32 cellular contexts compared by ENCODE assay signal in the genomic region with DNA sequence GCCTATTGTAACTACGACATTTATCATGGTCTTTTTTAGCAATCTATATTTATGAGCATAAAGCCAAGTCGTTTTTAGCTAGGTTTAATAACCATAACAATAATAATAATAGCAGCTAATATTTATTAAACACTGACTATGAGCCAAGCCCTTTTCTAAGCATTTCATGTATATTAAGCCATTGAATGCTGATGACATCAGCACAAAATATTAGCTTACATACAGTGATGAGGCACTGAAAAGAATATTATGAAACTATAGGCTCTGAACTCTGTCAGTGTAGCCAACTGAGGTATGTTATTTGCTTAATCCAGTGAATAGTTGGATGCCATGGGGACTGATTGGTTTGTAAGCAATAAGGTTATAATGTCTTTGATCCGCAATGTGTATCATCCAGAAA.
DNase-seq lines count a peak whose midpoint lies in the region; ATAC-seq, FAIRE-seq and TF ChIP-seq lines count a peak whose summit lies in the region.
"Had no signal": no experiment of that assay in that cellular context is flagged by ENCODE, and none has a peak within 500 bp of the region (broad histone marks: within the 10 kb centered on the region; RNA-seq: fewer than 3 reads in every experiment).

No MANE protein-coding gene starts in this region.

- no peaks in the 10 kb centered on the region for H3K9me3 ChIP-seq in HepG2 (ENCODE audit: low read length)
- H3K9me3 ChIP-seq in right lobe of liver, result no peaks in the 10 kb centered on the region
- H3K9me3 ChIP-seq in A549, result no peaks in the 10 kb centered on the region
- H3K9me3 ChIP-seq in IMR-90 (ENCODE audit: control insufficient read depth, insufficient read depth, low read length), result no peaks in the 10 kb centered on the region
- H3K9me3 ChIP-seq: BLaER1, Caco-2 had no signal

- H2AK9ac ChIP-seq in IMR-90 (replicated peaks; ENCODE audit: low read depth, low read length, poor library complexity), result no peak overlapping the region

- TF ChIP-seq RAD21 in HepG2 (CRISPR knock-in tag; IDR thresholded peaks at IDR 0.05), result no peak
- no peak for TF ChIP-seq RAD21 in A549 (conservative IDR thresholded peaks at IDR 0.05 in 1 of 2, IDR thresholded peaks at IDR 0.05 in 1 of 2)
- no peak for TF ChIP-seq RAD21 in IMR-90 (IDR thresholded peaks at IDR 0.05; ENCODE audit: low read length)

- no peaks in the 10 kb centered on the region for H3K4me1 ChIP-seq in HepG2 (ENCODE audit: insufficient read depth, low read length)
- H3K4me1 ChIP-seq in right lobe of liver, result no peaks in the 10 kb centered on the region
- no peaks in the 10 kb centered on the region for H3K4me1 ChIP-seq in A549
- no peaks in the 10 kb centered on the region for H3K4me1 ChIP-seq in IMR-90 (ENCODE audit: control insufficient read depth, insufficient read depth, low read length)
- H3K4me1 ChIP-seq: BE2C; BLaER1; BLaER1 treated with 17β-estradiol and CSF1 and Interleukin-3, amounts not matched to agents 10 nM and 100 nM; Caco-2 had no signal

- H4K91ac ChIP-seq in IMR-90 (ENCODE audit: insufficient read depth, low read depth, low read length), result no peak overlapping the region

- no peak overlapping the region for H4K5ac ChIP-seq in IMR-90 (ENCODE audit: low read depth, low read length)

- H2BK20ac ChIP-seq in IMR-90 (ENCODE audit: low read depth, low read length), result no peak overlapping the region

- TF ChIP-seq POLR2A in HepG2 (IDR thresholded peaks at IDR 0.05; ENCODE audit: insufficient read depth in 1 of 2, low read depth in 2 of 2, low read length in 2 of 2) (no peak), right lobe of liver (IDR thresholded peaks at IDR 0.05) (no peak), A549 (IDR thresholded peaks at IDR 0.05; ENCODE audit: low read length) (no peak), IMR-90 (IDR thresholded peaks at IDR 0.05; ENCODE audit: low read depth, low read length) (no peak)

- H3K79me1 ChIP-seq in IMR-90 (ENCODE audit: low read depth in 1 of 2, low read length in 2 of 2), result no peaks in the 10 kb centered on the region

- no peaks in the 10 kb centered on the region for H4K20me1 ChIP-seq in HepG2 (ENCODE audit: insufficient read depth, low read length)
- no peaks in the 10 kb centered on the region for H4K20me1 ChIP-seq in IMR-90 (ENCODE audit: insufficient read depth, low read length)
- H4K20me1 ChIP-seq: BLaER1; BLaER1 treated with 17β-estradiol and CSF1 and Interleukin-3, amounts not matched to agents 10 nM and 100 nM had no signal

- WGBS in HepG2 (ENCODE audit: low lambda C conversion rate), result 17% methylated on average over 3 of the region's 3 CpGs
- WGBS in right lobe of liver (ENCODE audit: insufficient coverage, low coverage, low lambda C conversion rate, missing lambda C conversion rate), result 49% methylated on average over 3 of the region's 3 CpGs
- WGBS in A549 (ENCODE audit: missing lambda C conversion rate), result 68% methylated on average over 3 of the region's 3 CpGs
- WGBS in IMR-90 (ENCODE audit: extremely low coverage in 2 of 2, insufficient read length in 1 of 2), 2 experiments, result no CpG with 5 or more reads among the region's 3 CpGs

- CTCF ChIA-PET in HepG2 (lab: Yijun Ruan, JAX; ENCODE audit: low intra/inter-chr PET ratio, low total read pairs) (no interaction called here), A549 (lab: Yijun Ruan, JAX) (interaction anchor here (0.7 kb wide), 1 partner anchor 13 kb away, joined by 3 read pairs; no protein-coding TSS in a partner anchor), IMR-90 (lab: Yijun Ruan, JAX) (no interaction called here)

- intact Hi-C loops in HepG2 (cut with micrococcal nuclease; ENCODE audit: unreplicated experiment), result no loop called here
- intact Hi-C loops in right lobe of liver (cut with DNase I), result no loop called here
- intact Hi-C loops in IMR-90 (cut with micrococcal nuclease), result no loop called here

- POLR2A ChIA-PET in HepG2 (lab: Yijun Ruan, JAX), result no interaction called here
- POLR2A ChIA-PET in A549 (lab: Yijun Ruan, JAX), result no interaction called here
- POLR2A ChIA-PET in IMR-90 (lab: Charles Lee; ENCODE audit: unreplicated experiment), result no interaction called here

- ATAC-seq in HepG2 (no peak), right lobe of liver (no peak), A549 (no peak), IMR-90 (ENCODE audit: low read depth) (no peak), GM19455 (IDR thresholded peaks at IDR 0.05; ENCODE audit: unreplicated experiment) (no peak)
- ATAC-seq: CD8-positive, alpha-beta T cell had no signal

- H3K4ac ChIP-seq in IMR-90 (ENCODE audit: low read depth, low read length), result no peak overlapping the region

- no peak overlapping the region for H2BK120ac ChIP-seq in IMR-90 (ENCODE audit: low read depth, low read length)

- no peak for TF ChIP-seq EP300 in HepG2 (IDR thresholded peaks at IDR 0.05; ENCODE audit: low read depth in 2 of 2, low read length in 2 of 2)
- TF ChIP-seq EP300 in HepG2 (CRISPR knock-in tag; IDR thresholded peaks at IDR 0.05; ENCODE audit: borderline replicate concordance), result no peak
- TF ChIP-seq EP300 in A549 (IDR thresholded peaks at IDR 0.05), result no peak

- no peaks in the 10 kb centered on the region for H3K36me3 ChIP-seq in HepG2 (replicated peaks in 1 of 2; ENCODE audit: control insufficient read depth in 1 of 2, insufficient read depth in 2 of 2, low read length in 2 of 2)
- H3K36me3 ChIP-seq in right lobe of liver, result no peaks in the 10 kb centered on the region
- H3K36me3 ChIP-seq in IMR-90 (ENCODE audit: control insufficient read depth, insufficient read depth, low read length), result no peaks in the 10 kb centered on the region
- H3K36me3 ChIP-seq: BE2C; BLaER1; BLaER1 treated with 17β-estradiol and CSF1 and Interleukin-3, amounts not matched to agents 10 nM and 100 nM had no signal

- no peak overlapping the region for H3K18ac ChIP-seq in IMR-90 (ENCODE audit: low read depth, low read length)

- H3K79me2 ChIP-seq in HepG2 (ENCODE audit: insufficient read depth, low read length), result no peaks in the 10 kb centered on the region

- no peak for TF ChIP-seq CTCF in HepG2 (CRISPR knock-in tag; IDR thresholded peaks at IDR 0.05)
- no peak for TF ChIP-seq CTCF in right lobe of liver (IDR thresholded peaks at IDR 0.05)
- no peak for TF ChIP-seq CTCF in A549 (IDR thresholded peaks at IDR 0.05)
- no peak for TF ChIP-seq CTCF in IMR-90 (conservative IDR thresholded peaks at IDR 0.05; ENCODE audit: low read depth, low read length)

- no peaks in the 10 kb centered on the region for H3K27me3 ChIP-seq in HepG2 (ENCODE audit: control insufficient read depth in 1 of 2, insufficient read depth in 2 of 2, low read length in 2 of 2)
- H3K27me3 ChIP-seq in right lobe of liver, result no peaks in the 10 kb centered on the region
- H3K27me3 ChIP-seq in IMR-90 (ENCODE audit: control insufficient read depth, insufficient read depth, low read length), result no peaks in the 10 kb centered on the region
- H3K27me3 ChIP-seq: BE2C; BLaER1; BLaER1 treated with 17β-estradiol and CSF1 and Interleukin-3, amounts not matched to agents 10 nM and 100 nM had no signal

- H3K4me3 ChIP-seq in HepG2 (replicated peaks in 1 of 3; ENCODE audit: insufficient read depth in 1 of 3, low read depth in 2 of 3, low read length in 3 of 3) (no peak overlapping the region), right lobe of liver (no peak overlapping the region), A549 (no peak overlapping the region), IMR-90 (ENCODE audit: insufficient read depth, low read depth, low read length) (no peak overlapping the region)
- H3K4me3 ChIP-seq: BLaER1; BLaER1 treated with 17β-estradiol and CSF1 and Interleukin-3, amounts not matched to agents 10 nM and 100 nM had no signal

- no peak overlapping the region for H3K4me2 ChIP-seq in HepG2 (ENCODE audit: low read depth, low read length)
- no peak overlapping the region for H3K4me2 ChIP-seq in A549
- H3K4me2 ChIP-seq in IMR-90 (ENCODE audit: low read depth, low read length), result no peak overlapping the region
- H3K4me2 ChIP-seq: BLaER1; BLaER1 treated with 17β-estradiol and CSF1 and Interleukin-3, amounts not matched to agents 10 nM and 100 nM had no signal

- no peak overlapping the region for H3K56ac ChIP-seq in IMR-90 (ENCODE audit: extremely low read depth, insufficient read depth, low read length)

- H3K9ac ChIP-seq in HepG2 (ENCODE audit: insufficient read depth, low read depth, low read length) (no peak overlapping the region), IMR-90 (ENCODE audit: low read depth, low read length) (no peak overlapping the region)
- H3K9ac ChIP-seq: BLaER1; BLaER1 treated with 17β-estradiol and CSF1 and Interleukin-3, amounts not matched to agents 10 nM and 100 nM had no signal

- dilution Hi-C loops in IMR-90 (cut with HindIII; ENCODE audit: low sequenced_read_pairs, unreplicated experiment), result no loop called here

- DNase-seq in HepG2 (ENCODE audit: low spot score) (no peak), right lobe of liver (no peak), A549 (ENCODE audit: low read depth in 1 of 2, low spot score in 1 of 2) (no peak), IMR-90 (no peak), NCI-H345 (lab: John Stamatoyannopoulos, UW) (no peak)
- DNase-seq: 8988T; ACHN; AML-193; BE2C; C1 segment of cervical spinal cord; Caco-2; Calu3; CD4-positive, alpha-beta memory T cell; CD4-positive, alpha-beta T cell; CD4-positive, CD25-positive, alpha-beta regulatory T cell; CD8-positive, alpha-beta memory T cell; CD8-positive, alpha-beta T cell; COR-L47; DMS 273 treated with DMSO at 0.1 percent for 48 hours; DMS153; DMS53; DMS79; DMS79 treated with DMSO at 0.1 percent for 48 hours; DND-41; EL had no signal

- H3K27ac ChIP-seq in HepG2 (ENCODE audit: extremely low read length, insufficient read depth, low read length) (no peak overlapping the region), right lobe of liver (no peak overlapping the region), A549 (no peak overlapping the region), IMR-90 (ENCODE audit: insufficient read depth, low read length) (no peak overlapping the region)
- H3K27ac ChIP-seq: 22Rv1; BLaER1; BLaER1 treated with 17β-estradiol and CSF1 and Interleukin-3, amounts not matched to agents 10 nM and 100 nM; C4-2B had no signal

- no peak for FAIRE-seq in HepG2 (lab: Jason Lieb, UNC)
- FAIRE-seq in A549 (lab: Jason Lieb, UNC), result no peak
- FAIRE-seq: A204.1, D721Med had no signal

- no peaks in the 10 kb centered on the region for H3K9me1 ChIP-seq in IMR-90 (ENCODE audit: insufficient read depth, low read length)

- H2AFZ ChIP-seq in HepG2 (ENCODE audit: low read length), result no peak overlapping the region
- no peak overlapping the region for H2AFZ ChIP-seq in IMR-90 (replicated peaks; ENCODE audit: low read length, poor library complexity)

- no peak overlapping the region for H3K14ac ChIP-seq in IMR-90 (replicated peaks; ENCODE audit: low read depth, low read length)

- in situ Hi-C loops in HepG2 (cut with HindIII; ENCODE audit: extremely low pct_ligation_motif_present, low pct_unique_long_range_greater_than_20kb) (no loop called here), IMR-90 (cut with MboI; ENCODE audit: low sequenced_read_pairs) (no loop called here)

- no peak overlapping the region for H2BK5ac ChIP-seq in IMR-90 (ENCODE audit: low read depth, low read length, poor library complexity, severe bottlenecking)

- no peak overlapping the region for H2AK5ac ChIP-seq in IMR-90 (ENCODE audit: low read depth, low read length)

- no peak overlapping the region for H4K8ac ChIP-seq in IMR-90 (ENCODE audit: low read depth in 2 of 2, low read length in 2 of 2)

- BruUV-seq in HepG2 (replicated peaks; lab: Mats Ljungman, UMichigan), result no TSS peak
- no TSS peak for BruUV-seq in IMR-90 (replicated peaks; lab: Mats Ljungman, UMichigan)

- no peak overlapping the region for H3K23ac ChIP-seq in IMR-90 (ENCODE audit: low read depth, low read length)

- no peak overlapping the region for H2BK15ac ChIP-seq in IMR-90 (ENCODE audit: low read depth, low read length)
